Comparison of ENCODE assay signal across 11 cellular contexts in the genomic region with DNA sequence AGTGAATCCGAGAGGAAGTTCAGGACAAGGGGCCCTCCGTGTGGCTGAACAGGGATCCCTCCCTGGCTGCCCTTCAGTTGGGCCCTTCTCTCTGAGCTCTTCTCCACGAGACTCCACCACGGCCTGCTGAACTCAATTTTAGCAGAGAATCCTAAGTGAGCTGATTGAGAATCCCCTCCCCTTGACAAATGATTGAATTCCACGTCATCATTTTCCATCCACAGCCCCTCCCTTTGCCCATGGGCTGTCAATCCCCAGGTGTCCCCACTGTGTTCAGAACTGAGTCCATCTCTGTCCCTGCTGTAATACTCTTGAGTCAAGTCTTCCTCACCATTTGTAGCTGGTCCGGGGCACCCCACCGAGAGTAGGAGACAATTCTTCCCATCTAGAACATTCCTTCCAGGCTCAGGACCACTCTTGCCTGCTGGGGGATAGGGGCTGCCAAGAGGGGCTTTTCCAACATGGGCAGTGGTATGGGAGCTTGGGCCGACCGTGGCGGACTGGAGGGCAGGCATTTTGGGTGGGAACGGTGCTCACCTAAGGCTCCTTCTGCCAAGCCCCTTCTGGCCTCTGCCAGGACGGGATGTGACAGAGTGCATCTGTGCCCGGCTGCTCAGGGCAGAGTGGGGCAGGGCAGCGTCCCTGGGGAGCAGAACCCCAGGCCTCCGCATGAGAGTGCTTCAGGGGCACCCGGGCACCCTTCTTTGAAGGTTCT.
DNase-seq lines count a peak whose midpoint lies in the region; TF ChIP-seq lines count a peak whose summit lies in the region.
"Had no signal": no experiment of that assay in that cellular context is flagged by ENCODE, and none has a peak within 500 bp of the region (broad histone marks: within the 10 kb centered on the region; RNA-seq: fewer than 3 reads in every experiment).

No MANE protein-coding gene starts in this region.

- H3K36me3 ChIP-seq in OCI-LY7 (ENCODE audit: insufficient read depth, low read length) (no peaks in the 10 kb centered on the region), esophagus squamous epithelium (no peaks in the 10 kb centered on the region)

- WGBS in esophagus squamous epithelium, 2 donors = 63 to 74% methylated on average over 5 to 11 of the region's 16 CpGs

- TF ChIP-seq CTCF in OCI-LY7 (conservative IDR thresholded peaks at IDR 0.05; ENCODE audit: low read length) = no peak
- TF ChIP-seq CTCF in esophagus squamous epithelium (IDR thresholded peaks at IDR 0.05) = no peak

- no peaks in the 10 kb centered on the region for H4K20me1 ChIP-seq in OCI-LY7 (ENCODE audit: insufficient read depth, low read length)

- H3K27ac ChIP-seq in OCI-LY7 (ENCODE audit: low read depth, low read length, poor library complexity, severe bottlenecking) (no peak overlapping the region), layer of hippocampus (ENCODE audit: low read depth, low read length) (peak overlapping the region; percentile 38), skin epidermis (peak overlapping the region in 17 of 21 experiments; percentile 3 to 80 (median 63)), esophagus squamous epithelium (peak overlapping the region in 2 of 4 donors; percentile 47 to 66)
- H3K27ac ChIP-seq: VCaP had no signal

- intact Hi-C loops in OCI-LY7 (cut with micrococcal nuclease; ENCODE audit: unreplicated experiment) = no loop called here
- intact Hi-C loops in esophagus squamous epithelium (cut with DNase I) = no loop called here

- H3K9me2 ChIP-seq in OCI-LY7 (ENCODE audit: insufficient read depth, low read length) = no peaks in the 10 kb centered on the region

- no peaks in the 10 kb centered on the region for H3K79me2 ChIP-seq in OCI-LY7 (ENCODE audit: insufficient read depth, low read depth, low read length)

- no peak overlapping the region for H3K4me2 ChIP-seq in OCI-LY7 (ENCODE audit: low read length)

- H3K27me3 ChIP-seq in layer of hippocampus (ENCODE audit: control insufficient read depth, insufficient read depth, low read length) (no peaks in the 10 kb centered on the region), esophagus squamous epithelium (peaks cover 0 to 12% (median 0%) of the 10 kb centered on the region in 4 donors)

- H2AFZ ChIP-seq in OCI-LY7 (ENCODE audit: low read length) = peak overlapping the region; percentile 57

- CTCF ChIA-PET in OCI-LY7 (lab: Charles Lee; ENCODE audit: unreplicated experiment) = no interaction called here

- BruUV-seq in OCI-LY7 (replicated peaks; lab: Mats Ljungman, UMichigan) = no TSS peak

- DNase-seq in ELF-1 (ENCODE audit: low read depth, low spot score) = peak; percentile 0
- DNase-seq in OCI-LY7 (ENCODE audit: low spot score) = no peak
- DNase-seq in NCI-H187 (lab: John Stamatoyannopoulos, UW) = no peak
- DNase-seq in NCI-H510A (lab: John Stamatoyannopoulos, UW) = no peak
- no peak for DNase-seq in esophagus squamous epithelium (lab: John Stamatoyannopoulos, UW)
- no peak for DNase-seq in NCI-H1694 (lab: John Stamatoyannopoulos, UW)
- DNase-seq: DMS53 had no signal

- H3K4me1 ChIP-seq in OCI-LY7 (ENCODE audit: insufficient read depth, low read length, poor library complexity, severe bottlenecking) = no peaks in the 10 kb centered on the region
- H3K4me1 ChIP-seq in esophagus squamous epithelium = no peaks in the 10 kb centered on the region

- peak in 1 of 4 donors; percentile 0 for TF ChIP-seq POLR2A in esophagus squamous epithelium (IDR thresholded peaks at IDR 0.05)

- POLR2A ChIA-PET in OCI-LY7 (lab: Charles Lee) = no interaction called here

- H3K4me3 ChIP-seq in OCI-LY7 (ENCODE audit: low read depth, low read length, poor library complexity, severe bottlenecking) (no peak overlapping the region), skin epidermis (peak overlapping the region in 2 of 7 experiments; percentile 13 to 27), esophagus squamous epithelium (no peak overlapping the region)
- H3K4me3 ChIP-seq: mucosa of descending colon had no signal

- H3K9me3 ChIP-seq in OCI-LY7 (ENCODE audit: low read length) (no peaks in the 10 kb centered on the region), esophagus squamous epithelium (no peaks in the 10 kb centered on the region)
- H3K9me3 ChIP-seq: mucosa of descending colon had no signal
